ENCODE assay signal across 15 cellular contexts in genomic region chr16:69371564-69371963, GRCh38. TPM values are rescaled to one million over a fixed set of nuclear protein-coding genes. Genes with fewer than 3 reads are reported as not detected.
"Had no signal": no experiment of that assay in that cellular context is flagged by ENCODE, and none has a peak within 500 bp of the region (broad histone marks: within the 10 kb centered on the region; RNA-seq: fewer than 3 reads in every experiment).

No MANE protein-coding gene starts in this region.

- H3K4me3 ChIP-seq: body of pancreas, tibial nerve had no signal

- ATAC-seq: body of pancreas had no signal

- H3K27ac Mint-ChIP-seq: activated CD4-positive, alpha-beta memory T cell treated with anti-CD3 and anti-CD28 coated beads, Interleukin-2, amount 10 ng/mL, durations not matched to agents 7 days and 5 days; activated T-helper 2 cell treated with anti-CD3 and anti-CD28 coated beads, Interferon-gamma antibody, Interleukin-2, Interleukin-4, amounts not matched to agents 10 μg/mL and 5 μg/mL and 100 μg/mL, durations not matched to agents 14 hours and 24 hours and 36 hours had no signal

- H3K27me3 Mint-ChIP-seq: activated CD4-positive, alpha-beta memory T cell treated with anti-CD3 and anti-CD28 coated beads, Interleukin-2, amount 10 ng/mL, durations not matched to agents 7 days and 5 days had no signal

- H3K4me3 Mint-ChIP-seq: activated CD4-positive, alpha-beta memory T cell treated with anti-CD3 and anti-CD28 coated beads, Interleukin-2, amount 10 ng/mL, durations not matched to agents 7 days and 5 days had no signal

- H3K9me3 Mint-ChIP-seq: activated CD4-positive, alpha-beta memory T cell treated with anti-CD3 and anti-CD28 coated beads, Interleukin-2, amount 10 ng/mL, durations not matched to agents 7 days and 5 days; activated T-helper 2 cell treated with anti-CD3 and anti-CD28 coated beads, Interferon-gamma antibody, Interleukin-2, Interleukin-4, amounts not matched to agents 10 μg/mL and 5 μg/mL and 100 μg/mL, durations not matched to agents 14 hours and 24 hours and 36 hours had no signal

- DNase-seq: activated CD4-positive, alpha-beta memory T cell treated with anti-CD3 and anti-CD28 coated beads, Interleukin-2, amount 10 ng/mL, durations not matched to agents 7 days and 5 days; activated CD8-positive, alpha-beta memory T cell treated with anti-CD3 and anti-CD28 coated beads, Interleukin-2, amount 50 U/mL, for 48 hours; activated naive CD4-positive, alpha-beta T cell treated with anti-CD3 and anti-CD28 coated beads, Interleukin-2, amount 50 U/mL, for 16 hours; body of pancreas; central memory CD4-positive, alpha-beta T cell; effector memory CD4-positive, alpha-beta T cell; hippocampal formation; stimulated activated CD4-positive, alpha-beta T cell treated with anti-CD3 and anti-CD28 coated beads, Interleukin-15, amount 100 ng/mL, for 24 hours; stimulated activated CD4-positive, alpha-beta T cell treated with anti-CD3 and anti-CD28 coated beads, Interleukin-4, amount 100 ng/mL, for 4 hours; T1000 had no signal

RNA-seq across cellular contexts. Expression of gene TMED6, which starts 20.0 kb away (rescaled TPM):
- total RNA-seq: epithelial cell of proximal tubule, kidney epithelial cell, skeletal muscle tissue, tibial nerve had no signal
